Comparison of ENCODE assay signal across 22 cellular contexts in genomic region chr1:9826616-9827015, GRCh38. TPM values are rescaled to one million over a fixed set of nuclear protein-coding genes. Genes with fewer than 3 reads are reported as not detected.
DNase-seq lines count a peak whose midpoint lies in the region; ATAC-seq, FAIRE-seq and TF ChIP-seq lines count a peak whose summit lies in the region.
"Had no signal": no experiment of that assay in that cellular context is flagged by ENCODE, and none has a peak within 500 bp of the region (broad histone marks: within the 10 kb centered on the region; RNA-seq: fewer than 3 reads in every experiment).

No MANE protein-coding gene starts in this region.

- H3K27me3 ChIP-seq in mammary epithelial cell (ENCODE audit: insufficient read depth, low read length) = no peaks in the 10 kb centered on the region
- H3K27me3 ChIP-seq: hepatocyte, right atrium auricular region, thyroid gland had no signal

- no peak overlapping the region for H3K4me3 ChIP-seq in mammary epithelial cell (replicated peaks in 1 of 3; ENCODE audit: insufficient read depth in 1 of 3, low read depth in 2 of 3, low read length in 3 of 3)
- H3K4me3 ChIP-seq: hepatocyte, right atrium auricular region, thyroid gland had no signal

- H3K9me3 ChIP-seq in mammary epithelial cell (replicated peaks; ENCODE audit: insufficient read depth, low read length) = no peaks in the 10 kb centered on the region
- H3K9me3 ChIP-seq: neutrophil, right atrium auricular region, thyroid gland had no signal

- H3K4me2 ChIP-seq in mammary epithelial cell (ENCODE audit: insufficient read depth, low read depth, low read length) = no peak overlapping the region

- H3K36me3 Mint-ChIP-seq in IgD-negative memory B cell (no peaks in the 10 kb centered on the region), activated B cell treated with CpG ODN at 0.5 μM for 24 hours (ENCODE audit: low read depth) (no peaks in the 10 kb centered on the region)
- H3K36me3 Mint-ChIP-seq in stimulated activated memory B cell treated with anti-CD40 and anti-IgM and Interleukin-4, amounts not matched to agents 10 μg/mL and 1 μg/mL and 100 μg/mL, for 72 hours = no peaks in the 10 kb centered on the region

- H4K20me1 ChIP-seq in mammary epithelial cell (ENCODE audit: insufficient read depth, low read length) = no peaks in the 10 kb centered on the region

- H3K27ac Mint-ChIP-seq in IgD-negative memory B cell (peak overlapping the region; percentile 24 to 84 (median 76)), activated B cell treated with CpG ODN at 0.5 μM for 24 hours (peak overlapping the region; percentile 57)
- peak overlapping the region; percentile 66 for H3K27ac Mint-ChIP-seq in stimulated activated memory B cell treated with anti-CD40 and anti-IgM and Interleukin-4, amounts not matched to agents 10 μg/mL and 1 μg/mL and 100 μg/mL, for 72 hours
- H3K27ac Mint-ChIP-seq: activated naive CD8-positive, alpha-beta T cell treated with anti-CD3 and anti-CD28 coated beads, Interleukin-2, amount 10 ng/mL, durations not matched to agents 7 days and 5 days; activated T-cell treated with anti-CD3 and anti-CD28 coated beads, Interleukin-2, amount 50 U/mL, for 72 hours had no signal

- ATAC-seq in activated B cell treated with CpG ODN at 0.5 μM for 24 hours (ENCODE audit: low read depth) (no peak), HG02571 (IDR thresholded peaks at IDR 0.05; ENCODE audit: unreplicated experiment) (no peak)
- no peak for ATAC-seq in stimulated activated memory B cell treated with anti-CD40 and anti-IgM and Interleukin-4, amounts not matched to agents 10 μg/mL and 1 μg/mL and 100 μg/mL, for 72 hours
- ATAC-seq: activated T-cell treated with anti-CD3 and anti-CD28 coated beads, Interleukin-2, amount 50 U/mL, for 72 hours had no signal

- H3K9me3 Mint-ChIP-seq in IgD-negative memory B cell (no peaks in the 10 kb centered on the region), activated B cell treated with CpG ODN at 0.5 μM for 24 hours (no peaks in the 10 kb centered on the region)
- H3K9me3 Mint-ChIP-seq in stimulated activated memory B cell treated with anti-CD40 and anti-IgM and Interleukin-4, amounts not matched to agents 10 μg/mL and 1 μg/mL and 100 μg/mL, for 72 hours = no peaks in the 10 kb centered on the region
- H3K9me3 Mint-ChIP-seq: activated naive CD8-positive, alpha-beta T cell treated with anti-CD3 and anti-CD28 coated beads, Interleukin-2, amount 10 ng/mL, durations not matched to agents 7 days and 5 days; activated T-cell treated with anti-CD3 and anti-CD28 coated beads, Interleukin-2, amount 50 U/mL, for 72 hours had no signal

- no peak overlapping the region for H2AFZ ChIP-seq in mammary epithelial cell (ENCODE audit: low read depth, low read length)
- H2AFZ ChIP-seq: hepatocyte had no signal

- BruUV-seq in mammary epithelial cell (replicated peaks; lab: Mats Ljungman, UMichigan) = no TSS peak

- no peaks in the 10 kb centered on the region for H3K36me3 ChIP-seq in mammary epithelial cell (ENCODE audit: insufficient read depth, low read length)
- H3K36me3 ChIP-seq: neutrophil, right atrium auricular region, thyroid gland had no signal

- H3K4me1 Mint-ChIP-seq in IgD-negative memory B cell = peaks cover 24 to 31% (median 27%) of the 10 kb centered on the region in 3 donors
- peaks cover 38% of the 10 kb centered on the region for H3K4me1 Mint-ChIP-seq in activated B cell treated with CpG ODN at 0.5 μM for 24 hours
- H3K4me1 Mint-ChIP-seq in stimulated activated memory B cell treated with anti-CD40 and anti-IgM and Interleukin-4, amounts not matched to agents 10 μg/mL and 1 μg/mL and 100 μg/mL, for 72 hours = peaks cover 26% of the 10 kb centered on the region

- peaks cover 27% of the 10 kb centered on the region for H3K4me1 ChIP-seq in mammary epithelial cell (ENCODE audit: insufficient read depth, low read length)

- H3K27ac ChIP-seq in mammary epithelial cell (ENCODE audit: insufficient read depth, low read depth, low read length) = no peak overlapping the region
- H3K27ac ChIP-seq: neutrophil had no signal

- CTCF ChIA-PET in activated B cell treated with CpG ODN at 0.5 μM for 24 hours (lab: Charles Lee) = interaction anchor here (1.3 to 2.4 kb wide), 2 partner anchors 17 to 42 kb away, joined by 3 to 12 read pairs; no protein-coding TSS in a partner anchor
- CTCF ChIA-PET in mammary epithelial cell (lab: Charles Lee; ENCODE audit: low non-redundant PET) = no interaction called here

- no peaks in the 10 kb centered on the region for H3K27me3 Mint-ChIP-seq in IgD-negative memory B cell
- no peaks in the 10 kb centered on the region for H3K27me3 Mint-ChIP-seq in activated B cell treated with CpG ODN at 0.5 μM for 24 hours
- no peaks in the 10 kb centered on the region for H3K27me3 Mint-ChIP-seq in stimulated activated memory B cell treated with anti-CD40 and anti-IgM and Interleukin-4, amounts not matched to agents 10 μg/mL and 1 μg/mL and 100 μg/mL, for 72 hours

- DNase-seq in activated B cell treated with CpG ODN at 0.5 μM for 24 hours (no peak), mesenteric fat pad (ENCODE audit: low spot score) (peak; percentile 41), mammary epithelial cell (no peak), RCC 7860 (ENCODE audit: low spot score) (no peak)
- DNase-seq: activated CD8-positive, alpha-beta memory T cell treated with anti-CD3 and anti-CD28 coated beads for 24 hours; activated naive CD8-positive, alpha-beta T cell treated with anti-CD3 and anti-CD28 coated beads, Interleukin-2, amount 10 ng/mL, durations not matched to agents 7 days and 5 days; activated T-cell treated with anti-CD3 and anti-CD28 coated beads, Interleukin-2, amount 50 U/mL, for 72 hours; cortex of kidney; DMS 273 treated with DMSO at 0.1 percent for 48 hours; H7; kidney; NCI-H524 treated with DMSO at 0.1 percent for 48 hours; SIG-M5; stimulated activated CD4-positive, alpha-beta T cell treated with anti-CD3 and anti-CD28 coated beads, Interleukin-15, amount 100 ng/mL, for 24 hours; thyroid gland had no signal

- WGBS in mammary epithelial cell (ENCODE audit: low coverage, missing lambda C conversion rate) = 100% methylated on average over 2 of the region's 3 CpGs

- TF ChIP-seq CTCF in activated B cell treated with CpG ODN at 0.5 μM for 24 hours (IDR thresholded peaks at IDR 0.05) = no peak
- TF ChIP-seq CTCF in mammary epithelial cell (conservative IDR thresholded peaks at IDR 0.05 in 1 of 2, IDR thresholded peaks at IDR 0.05 in 1 of 2; ENCODE audit: extremely low read depth in 1 of 2, insufficient read depth in 1 of 2, low read depth in 1 of 2, low read length in 2 of 2) = no peak

- FAIRE-seq in RCC 7860 (lab: Jason Lieb, UNC) = no peak
- FAIRE-seq: G401.6, kidney had no signal

- POLR2A ChIA-PET in activated B cell treated with CpG ODN at 0.5 μM for 24 hours (lab: Charles Lee) = interaction anchor here (0.7 to 1.6 kb wide), 3 partner anchors 24 to 898 kb away, joined by 6 to 7 read pairs (median 6); no protein-coding TSS in a partner anchor

- peaks cover 24% of the 10 kb centered on the region for H3K79me2 ChIP-seq in mammary epithelial cell (ENCODE audit: insufficient read depth, low read length)

- peak overlapping the region in 1 of 4 donors; percentile 84 for H3K4me3 Mint-ChIP-seq in IgD-negative memory B cell
- no peak overlapping the region for H3K4me3 Mint-ChIP-seq in activated B cell treated with CpG ODN at 0.5 μM for 24 hours
- no peak overlapping the region for H3K4me3 Mint-ChIP-seq in stimulated activated memory B cell treated with anti-CD40 and anti-IgM and Interleukin-4, amounts not matched to agents 10 μg/mL and 1 μg/mL and 100 μg/mL, for 72 hours
- H3K4me3 Mint-ChIP-seq: activated naive CD8-positive, alpha-beta T cell treated with anti-CD3 and anti-CD28 coated beads, Interleukin-2, amount 10 ng/mL, durations not matched to agents 7 days and 5 days had no signal

- dilution Hi-C loops in mammary epithelial cell (cut with HindIII; ENCODE audit: low sequenced_read_pairs) = no loop called here

- intact Hi-C loops in activated B cell treated with CpG ODN at 0.5 μM for 24 hours (cut with micrococcal nuclease) (no loop called here), mammary epithelial cell (cut with micrococcal nuclease) (no loop called here)

- in situ Hi-C loops in mammary epithelial cell (cut with MboI; ENCODE audit: low sequenced_read_pairs in 2 of 2) = no loop called here

- H3K9ac ChIP-seq in mammary epithelial cell (ENCODE audit: insufficient read depth, low read length) = no peak overlapping the region

RNA-seq across cellular contexts. Expression of gene CLSTN1, which starts 2.9 kb away (rescaled TPM):
- polyA plus RNA-seq in IgD-negative memory B cell = 24.7 TPM
- total RNA-seq in activated B cell treated with CpG ODN at 0.5 μM for 24 hours = 50.7 and 52.2 TPM in 2 replicates
- 43.6 TPM for total RNA-seq in mesenteric fat pad
- 100 to 1,000 TPM; 229 to 335 TPM for total RNA-seq in mammary epithelial cell
- polyA plus RNA-seq in mammary epithelial cell = 168 TPM
- polyA minus RNA-seq in mammary epithelial cell = 399 TPM
